ENCODE assay signal across 8 cellular contexts in the genomic region with DNA sequence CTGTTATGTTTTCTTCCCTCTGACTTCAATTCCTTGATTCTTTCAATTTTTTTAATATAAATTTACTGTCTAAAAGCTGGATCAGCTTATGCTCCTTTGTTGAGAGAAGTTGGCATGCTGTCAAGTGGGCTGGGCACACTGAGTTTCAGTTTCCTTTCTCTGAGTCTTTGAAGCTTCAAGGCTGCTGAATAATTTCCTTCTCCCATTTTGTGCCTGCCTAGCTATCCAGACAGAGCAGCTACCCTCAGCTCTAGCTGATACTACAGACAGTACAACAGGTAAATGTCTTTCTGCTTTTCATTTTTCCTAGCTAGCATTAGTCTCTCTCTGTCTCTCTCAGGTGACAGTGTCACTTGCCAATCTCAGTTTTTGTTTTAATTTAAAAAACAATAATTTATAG. TPM values are rescaled to one million over a fixed set of nuclear protein-coding genes. Genes with fewer than 3 reads are reported as not detected.
DNase-seq lines count a peak whose midpoint lies in the region; ATAC-seq and TF ChIP-seq lines count a peak whose summit lies in the region.

A gene with protein sequence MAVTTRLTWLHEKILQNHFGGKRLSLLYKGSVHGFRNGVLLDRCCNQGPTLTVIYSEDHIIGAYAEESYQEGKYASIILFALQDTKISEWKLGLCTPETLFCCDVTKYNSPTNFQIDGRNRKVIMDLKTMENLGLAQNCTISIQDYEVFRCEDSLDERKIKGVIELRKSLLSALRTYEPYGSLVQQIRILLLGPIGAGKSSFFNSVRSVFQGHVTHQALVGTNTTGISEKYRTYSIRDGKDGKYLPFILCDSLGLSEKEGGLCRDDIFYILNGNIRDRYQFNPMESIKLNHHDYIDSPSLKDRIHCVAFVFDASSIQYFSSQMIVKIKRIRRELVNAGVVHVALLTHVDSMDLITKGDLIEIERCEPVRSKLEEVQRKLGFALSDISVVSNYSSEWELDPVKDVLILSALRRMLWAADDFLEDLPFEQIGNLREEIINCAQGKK (plus strand): TSS at position 204 of the 400 bp plus-strand sequence. CDS start 365 bp downstream, outside the sequence.

- peaks cover 67% of the 10 kb centered on the region for H3K4me1 Mint-ChIP-seq in activated T-cell treated with anti-CD3 and anti-CD28 coated beads, Interleukin-2, amount 50 U/mL, for 72 hours (ENCODE audit: low read depth)

- H3K4me1 ChIP-seq in tibial artery, result peaks cover 0 to 5% (median 1%) of the 10 kb centered on the region in 4 donors

- H3K27me3 ChIP-seq in tibial artery, result no peaks in the 10 kb centered on the region

- peak; percentile 92 for ATAC-seq in GM18505 (IDR thresholded peaks at IDR 0.05; ENCODE audit: unreplicated experiment)
- peak; percentile 73 for ATAC-seq in HG02870 (IDR thresholded peaks at IDR 0.05; ENCODE audit: unreplicated experiment)
- peak; percentile 94 to 97 for ATAC-seq in activated T-cell treated with anti-CD3 and anti-CD28 coated beads, Interleukin-2, amount 50 U/mL, for 72 hours (replicated peaks in 1 of 2)

- peaks cover 11 to 14% of the 10 kb centered on the region in 2 donors for H3K9me3 Mint-ChIP-seq in activated T-cell treated with anti-CD3 and anti-CD28 coated beads, Interleukin-2, amount 50 U/mL, for 72 hours

- H3K9me3 ChIP-seq in tibial artery, result no peaks in the 10 kb centered on the region

- no peak for TF ChIP-seq CTCF in fibroblast of pulmonary artery (IDR thresholded peaks at IDR 0.05; ENCODE audit: low read length, missing control alignments)
- no peak for TF ChIP-seq CTCF in tibial artery (IDR thresholded peaks at IDR 0.05)

- H3K4me3 ChIP-seq in fibroblast of pulmonary artery (replicated peaks; ENCODE audit: low read depth, low read length) (peak within 1 kb of the TSS; percentile 48), tibial artery (peak within 1 kb of the TSS; percentile 34 to 45)

- intact Hi-C loops in tibial artery (cut with DNase I; ENCODE audit: low total_unique reads), result no loop called here

- H3K4me3 Mint-ChIP-seq in activated T-cell treated with anti-CD3 and anti-CD28 coated beads, Interleukin-2, amount 50 U/mL, for 72 hours, result peak within 1 kb of the TSS; percentile 83 to 97

- TF ChIP-seq POLR2A in GM18505 (IDR thresholded peaks at IDR 0.05; ENCODE audit: borderline replicate concordance, extremely low read depth, insufficient read depth, insufficient read length), result peak; percentile 75

- peak; percentile 32 for DNase-seq in NCI-H524 treated with DMSO at 0.1 percent for 48 hours (lab: John Stamatoyannopoulos, UW)
- peak; percentile 71 to 77 for DNase-seq in activated T-cell treated with anti-CD3 and anti-CD28 coated beads, Interleukin-2, amount 50 U/mL, for 72 hours
- peak; percentile 92 for DNase-seq in fibroblast of pulmonary artery (ENCODE audit: low read depth)
- DNase-seq in pons (ENCODE audit: low spot score), result peak; percentile 91
- DNase-seq in tibial artery, result peak; percentile 84 to 86
- no peak for DNase-seq in NCI-H146 (lab: John Stamatoyannopoulos, UW)

- no peaks in the 10 kb centered on the region for H3K36me3 ChIP-seq in tibial artery

- peaks cover 19 to 20% of the 10 kb centered on the region in 2 donors for H3K36me3 Mint-ChIP-seq in activated T-cell treated with anti-CD3 and anti-CD28 coated beads, Interleukin-2, amount 50 U/mL, for 72 hours (ENCODE audit: insufficient read depth in 2 of 2)

- no peaks in the 10 kb centered on the region for H3K27me3 Mint-ChIP-seq in activated T-cell treated with anti-CD3 and anti-CD28 coated beads, Interleukin-2, amount 50 U/mL, for 72 hours (ENCODE audit: low read depth)

- peak within 1 kb of the TSS; percentile 95 for H3K27ac Mint-ChIP-seq in activated T-cell treated with anti-CD3 and anti-CD28 coated beads, Interleukin-2, amount 50 U/mL, for 72 hours

- no peak within 1 kb of the TSS for H3K27ac ChIP-seq in tibial artery

RNA-seq across cellular contexts. Expression of the gene that starts here (rescaled TPM):
- total RNA-seq in activated T-cell treated with anti-CD3 and anti-CD28 coated beads, Interleukin-2, amount 50 U/mL, for 72 hours, result 10 to 100 TPM; 25.9 to 77.5 TPM
